ENCODE assay signal across 8 cellular contexts in genomic region chr4:87073187-87073569, GRCh38.
DNase-seq lines count a peak whose midpoint lies in the region; ATAC-seq and TF ChIP-seq lines count a peak whose summit lies in the region.

No MANE protein-coding gene starts in this region.

- 10% methylated on average over 6 of the region's 6 CpGs for WGBS in right cardiac atrium

- no peak overlapping the region for H3K4me3 ChIP-seq in right atrium auricular region
- no peak overlapping the region for H3K4me3 ChIP-seq in right cardiac atrium (ENCODE audit: low read length)

- ATAC-seq in right cardiac atrium (no peak), HG03039 (IDR thresholded peaks at IDR 0.05; ENCODE audit: unreplicated experiment) (peak; percentile 14), T-helper 17 cell (peak; percentile 36)
- peak in 1 of 2 donors; percentile 20 for ATAC-seq in natural killer cell treated with Interleukin-12 subunit alpha and Interleukin-12 subunit beta and Interleukin-15 and Interleukin-18, amount 100 ng/mL, for 72 hours

- intact Hi-C loops in right cardiac atrium (cut with DNase I) = loop anchor here in 1 of 4 donors (10.0 kb wide), 1 partner anchor 48 kb away; no protein-coding TSS in a partner anchor

- TF ChIP-seq CTCF in right atrium auricular region (IDR thresholded peaks at IDR 0.05) = no peak

- H3K4me1 ChIP-seq in right atrium auricular region = peaks cover 0 to 92% of the 10 kb centered on the region in 2 donors
- H3K4me1 ChIP-seq in right cardiac atrium (ENCODE audit: control insufficient read depth, insufficient read depth, low read length) = peaks cover 7% of the 10 kb centered on the region

- no peaks in the 10 kb centered on the region for H3K36me3 ChIP-seq in right atrium auricular region

- H3K27me3 ChIP-seq in right atrium auricular region (no peaks in the 10 kb centered on the region), right cardiac atrium (ENCODE audit: control insufficient read depth, insufficient read depth) (no peaks in the 10 kb centered on the region)

- peak overlapping the region; percentile 87 for H3K4me3 Mint-ChIP-seq in T-helper 17 cell
- H3K4me3 Mint-ChIP-seq in natural killer cell treated with Interleukin-12 subunit alpha and Interleukin-12 subunit beta and Interleukin-15 and Interleukin-18, amount 100 ng/mL, for 72 hours = peak overlapping the region; percentile 90

- H3K4me1 Mint-ChIP-seq in T-helper 17 cell = peaks cover 39% of the 10 kb centered on the region
- H3K4me1 Mint-ChIP-seq in natural killer cell treated with Interleukin-12 subunit alpha and Interleukin-12 subunit beta and Interleukin-15 and Interleukin-18, amount 100 ng/mL, for 72 hours (ENCODE audit: low read depth in 2 of 2) = peaks cover 41 to 42% of the 10 kb centered on the region in 2 donors

- DNase-seq in right atrium auricular region (ENCODE audit: low spot score) (no peak), right cardiac atrium (no peak), T-helper 17 cell (no peak), ecto neural progenitor cell (ENCODE audit: low spot score) (no peak), SIG-M5 treated with dmso at 0.1 percent for 504 hours (lab: John Stamatoyannopoulos, UW; ENCODE audit: unreplicated experiment) (no peak), AG08396 (ENCODE audit: low spot score) (no peak)
- DNase-seq in natural killer cell treated with Interleukin-12 subunit alpha and Interleukin-12 subunit beta and Interleukin-15 and Interleukin-18, amount 100 ng/mL, for 72 hours (ENCODE audit: low spot score) = no peak

- no peaks in the 10 kb centered on the region for H3K27me3 Mint-ChIP-seq in T-helper 17 cell
- H3K27me3 Mint-ChIP-seq in natural killer cell treated with Interleukin-12 subunit alpha and Interleukin-12 subunit beta and Interleukin-15 and Interleukin-18, amount 100 ng/mL, for 72 hours = no peaks in the 10 kb centered on the region

- no peaks in the 10 kb centered on the region for H3K9me3 Mint-ChIP-seq in natural killer cell treated with Interleukin-12 subunit alpha and Interleukin-12 subunit beta and Interleukin-15 and Interleukin-18, amount 100 ng/mL, for 72 hours

- H3K9me3 ChIP-seq in right atrium auricular region (no peaks in the 10 kb centered on the region), right cardiac atrium (ENCODE audit: control insufficient read depth, low read length) (no peaks in the 10 kb centered on the region), T-helper 17 cell (ENCODE audit: control insufficient read depth, low read length, poor library complexity, severe bottlenecking) (no peaks in the 10 kb centered on the region)

- H3K36me3 Mint-ChIP-seq in T-helper 17 cell (ENCODE audit: low read depth) = peaks cover 3% of the 10 kb centered on the region
- H3K36me3 Mint-ChIP-seq in natural killer cell treated with Interleukin-12 subunit alpha and Interleukin-12 subunit beta and Interleukin-15 and Interleukin-18, amount 100 ng/mL, for 72 hours = no peaks in the 10 kb centered on the region

- H3K27ac ChIP-seq in right atrium auricular region (peak overlapping the region; percentile 64 to 67), right cardiac atrium (ENCODE audit: low read length) (no peak overlapping the region)

- H3K27ac Mint-ChIP-seq in T-helper 17 cell = peak overlapping the region; percentile 94
- H3K27ac Mint-ChIP-seq in natural killer cell treated with Interleukin-12 subunit alpha and Interleukin-12 subunit beta and Interleukin-15 and Interleukin-18, amount 100 ng/mL, for 72 hours = peak overlapping the region; percentile 90 to 96

Comparison
In these comparisons a context has a peak if more than half of its experiments do, and no peak if none do; other contexts are left out.
1. ATAC-seq: peak in HG03039 (single experiment) and T-helper 17 cell (single experiment); none in right cardiac atrium (0 of 2).